In genomic region chr5:150672884-150673275, GRCh38 we compare ENCODE assay signal across 11 cellular contexts. TPM values are rescaled to one million over a fixed set of nuclear protein-coding genes. Genes with fewer than 3 reads are reported as not detected.
A peak's percentile ranks its signal among the peaks of the same experiment; 100 is the strongest.
DNase-seq lines count a peak whose midpoint lies in the region; ATAC-seq and TF ChIP-seq lines count a peak whose summit lies in the region.
"Had no signal": no experiment of that assay in that cellular context is flagged by ENCODE, and none has a peak within 500 bp of the region (broad histone marks: within the 10 kb centered on the region; RNA-seq: fewer than 3 reads in every experiment).

No MANE protein-coding gene starts in this region.

- no peaks in the 10 kb centered on the region for H3K27me3 ChIP-seq in cardiac muscle cell
- peaks cover 9% of the 10 kb centered on the region for H3K27me3 ChIP-seq in lower lobe of right lung (ENCODE audit: low read depth)

- no peak for TF ChIP-seq CTCF in cardiac muscle cell (IDR thresholded peaks at IDR 0.05; ENCODE audit: low read depth, low read length)
- no peak for TF ChIP-seq CTCF in MCF 10A (IDR thresholded peaks at IDR 0.05; ENCODE audit: unreplicated experiment)
- TF ChIP-seq CTCF in lower lobe of right lung (IDR thresholded peaks at IDR 0.05): no peak
- TF ChIP-seq CTCF in type B pancreatic cell (conservative IDR thresholded peaks at IDR 0.05): no peak

- H3K9me3 ChIP-seq in cardiac muscle cell (ENCODE audit: low read depth) (no peaks in the 10 kb centered on the region), lower lobe of right lung (no peaks in the 10 kb centered on the region)

- no peak for ATAC-seq in left ventricle myocardium superior
- ATAC-seq in lower lobe of right lung: no peak

- H3K27ac Mint-ChIP-seq in MCF 10A (ENCODE audit: low read depth, unreplicated experiment) (no peak overlapping the region), type B pancreatic cell (no peak overlapping the region)
- H3K27ac Mint-ChIP-seq: CD4-positive, CD25-positive, alpha-beta regulatory T cell had no signal

- peak overlapping the region; percentile 56 for H3K4me3 ChIP-seq in cardiac muscle cell
- H3K4me3 ChIP-seq in lower lobe of right lung: peak overlapping the region; percentile 64

- CTCF ChIA-PET in MCF 10A (lab: Yijun Ruan, JAX): interaction anchor here (0.6 to 1.5 kb wide), 5 partner anchors 16 to 113 kb away, joined by 3 to 5 read pairs (median 4); no protein-coding TSS in a partner anchor

- H3K27me3 Mint-ChIP-seq in MCF 10A (ENCODE audit: insufficient read depth, unreplicated experiment): no peaks in the 10 kb centered on the region
- peaks cover 23% of the 10 kb centered on the region for H3K27me3 Mint-ChIP-seq in type B pancreatic cell

- POLR2A ChIA-PET in MCF 10A (lab: Yijun Ruan, JAX): interaction anchor here (0.5 kb wide), 1 partner anchor 23 kb away, joined by 3 read pairs; no protein-coding TSS in a partner anchor

- H3K27ac ChIP-seq in cardiac muscle cell: no peak overlapping the region
- H3K27ac ChIP-seq in lower lobe of right lung: no peak overlapping the region

- H3K36me3 Mint-ChIP-seq in MCF 10A (ENCODE audit: insufficient read depth, unreplicated experiment) (no peaks in the 10 kb centered on the region), type B pancreatic cell (peaks cover 4% of the 10 kb centered on the region)

- BruUV-seq in MCF 10A (replicated peaks; lab: Mats Ljungman, UMichigan): no TSS peak

- H3K4me1 Mint-ChIP-seq in MCF 10A (ENCODE audit: insufficient read depth, unreplicated experiment) (peaks cover 14% of the 10 kb centered on the region), type B pancreatic cell (ENCODE audit: unreplicated experiment) (peaks cover 26% of the 10 kb centered on the region)

- H3K4me1 ChIP-seq in cardiac muscle cell (ENCODE audit: low read depth) (no peaks in the 10 kb centered on the region), lower lobe of right lung (peaks cover 23% of the 10 kb centered on the region)

- no peaks in the 10 kb centered on the region for H3K36me3 ChIP-seq in cardiac muscle cell
- H3K36me3 ChIP-seq in lower lobe of right lung: no peaks in the 10 kb centered on the region

- DNase-seq in cardiac muscle cell (ENCODE audit: low read depth in 1 of 2, low spot score in 1 of 2) (no peak), left ventricle myocardium superior (no peak), MCF 10A (ENCODE audit: unreplicated experiment) (no peak), lower lobe of right lung (no peak), type B pancreatic cell (ENCODE audit: extremely low spot score, unreplicated experiment) (no peak), amniotic stem cell (lab: John Stamatoyannopoulos, UW) (no peak), mesenteric fat pad (ENCODE audit: low spot score) (no peak), Kasumi-1 (lab: John Stamatoyannopoulos, UW) (no peak)
- DNase-seq: NCI-H446 treated with DMSO at 0.1 percent for 48 hours, T1000 had no signal

- intact Hi-C loops in left ventricle myocardium superior (cut with micrococcal nuclease): no loop called here
- intact Hi-C loops in MCF 10A (cut with micrococcal nuclease): no loop called here
- intact Hi-C loops in lower lobe of right lung (cut with DNase I): no loop called here

- H3K4me3 Mint-ChIP-seq in MCF 10A (ENCODE audit: unreplicated experiment) (peak overlapping the region; percentile 51), type B pancreatic cell (peak overlapping the region; percentile 86)

- H3K9me3 Mint-ChIP-seq in MCF 10A (ENCODE audit: unreplicated experiment) (no peaks in the 10 kb centered on the region), type B pancreatic cell (no peaks in the 10 kb centered on the region)

RNA-seq across cellular contexts. Expression of gene MYOZ3, which starts 11.8 kb away (rescaled TPM):
- total RNA-seq in cardiac muscle cell: 2.1 and 6.8 TPM in 2 replicates
- polyA plus RNA-seq in cardiac muscle cell: 10.7 and 13.8 TPM in 2 replicates
- 3.2 TPM for total RNA-seq in left ventricle myocardium superior
- not detected in 2 replicates for total RNA-seq in MCF 10A (2022)
- 0.92 TPM for total RNA-seq in lower lobe of right lung
- 0.17 and 6.1 TPM in 2 replicates for total RNA-seq in type B pancreatic cell (ENCODE audit: low replicate concordance)
- 0.42 TPM for total RNA-seq in mesenteric fat pad
- total RNA-seq: CD4-positive, CD25-positive, alpha-beta regulatory T cell had no signal

RNA-seq across cellular contexts. Expression of gene RBM22, which starts 28.0 kb away (rescaled TPM):
- total RNA-seq in cardiac muscle cell: 33.2 and 39.0 TPM in 2 replicates
- polyA plus RNA-seq in cardiac muscle cell: 33.0 and 47.1 TPM in 2 replicates
- 28.9 TPM for total RNA-seq in left ventricle myocardium superior
- 66.0 and 66.9 TPM in 2 replicates for total RNA-seq in MCF 10A (2022)
- total RNA-seq in lower lobe of right lung: 46.8 TPM
- total RNA-seq in type B pancreatic cell (ENCODE audit: low replicate concordance): 49.2 and 65.8 TPM in 2 replicates
- 44.1 TPM for total RNA-seq in mesenteric fat pad

RNA-seq across cellular contexts. Expression of gene SYNPO, which starts 32.4 kb away (rescaled TPM):
- total RNA-seq in cardiac muscle cell (2.7 and 4.4 TPM in 2 replicates), left ventricle myocardium superior (675 TPM), MCF 10A (2022) (6.3 and 7.1 TPM in 2 replicates), lower lobe of right lung (90.6 TPM), type B pancreatic cell (ENCODE audit: low replicate concordance) (2.8 and 24.5 TPM in 2 replicates), mesenteric fat pad (174 TPM)
- polyA plus RNA-seq in cardiac muscle cell: 0.94 and 1.1 TPM in 2 replicates
- polyA plus RNA-seq: CD4-positive, CD25-positive, alpha-beta regulatory T cell had no signal
